Comparison of ENCODE assay signal across 8 cellular contexts in the genomic region with DNA sequence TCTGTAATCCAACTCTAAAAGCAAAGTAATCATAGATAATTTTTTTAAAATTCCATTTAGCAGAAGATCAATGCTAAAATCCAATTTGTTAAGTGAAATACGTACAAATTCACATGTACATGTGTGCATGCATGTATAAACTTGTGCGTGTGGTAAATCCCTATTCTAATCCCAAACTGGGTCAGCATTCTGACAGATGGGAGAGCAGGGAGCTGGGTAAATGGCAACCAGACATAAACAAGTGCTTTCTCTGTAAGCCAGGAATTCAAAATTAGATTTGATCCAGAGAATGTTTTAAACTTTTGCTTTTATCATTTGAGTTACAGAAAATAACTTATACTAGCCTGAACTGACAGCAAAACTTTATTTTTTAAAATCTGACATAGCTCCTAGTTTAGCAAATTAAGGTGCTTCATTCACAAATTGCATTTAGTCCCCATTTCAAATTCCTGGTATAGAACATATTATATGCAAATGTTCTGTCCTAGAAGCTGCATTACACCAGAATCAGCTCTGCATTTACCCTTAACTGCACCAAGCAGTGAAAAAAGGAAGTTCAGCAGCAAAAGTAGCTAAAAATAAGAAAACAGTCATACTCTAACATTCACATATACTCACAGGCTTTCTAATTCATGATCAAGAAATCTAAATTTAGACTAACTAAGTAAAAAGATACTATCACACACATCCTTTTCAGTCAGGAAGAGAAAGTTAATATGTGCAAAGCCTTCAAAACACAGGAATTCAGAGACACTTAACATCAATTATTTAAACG. TPM values are rescaled to one million over a fixed set of nuclear protein-coding genes. Genes with fewer than 3 reads are reported as not detected.
DNase-seq lines count a peak whose midpoint lies in the region; ATAC-seq and TF ChIP-seq lines count a peak whose summit lies in the region.

No MANE protein-coding gene starts in this region.

- peak overlapping the region; percentile 3 for H3K27ac Mint-ChIP-seq in glutamatergic neuron (ENCODE audit: unreplicated experiment)

- peak; percentile 25 to 39 for DNase-seq in NCI-H526 (lab: John Stamatoyannopoulos, UW)
- no peak for DNase-seq in glutamatergic neuron
- DNase-seq in D341Med (ENCODE audit: low spot score), result no peak
- no peak for DNase-seq in omental fat pad (ENCODE audit: low spot score)
- no peak for DNase-seq in COLO668 (lab: John Stamatoyannopoulos, UW; ENCODE audit: unreplicated experiment)
- no peak for DNase-seq in NCI-H146 (lab: John Stamatoyannopoulos, UW)

- H3K27me3 Mint-ChIP-seq in glutamatergic neuron (ENCODE audit: unreplicated experiment), result no peaks in the 10 kb centered on the region

- H3K4me3 Mint-ChIP-seq in glutamatergic neuron (ENCODE audit: unreplicated experiment), result no peak overlapping the region

- ATAC-seq in GM18873 (IDR thresholded peaks at IDR 0.05; ENCODE audit: low FRiP score, unreplicated experiment), result peak; percentile 93
- peak; percentile 96 for ATAC-seq in HG02642 (IDR thresholded peaks at IDR 0.05; ENCODE audit: poor library complexity, unreplicated experiment)
- no peak for ATAC-seq in omental fat pad (ENCODE audit: low FRiP score)

- H3K4me1 Mint-ChIP-seq in glutamatergic neuron (ENCODE audit: low read depth, unreplicated experiment), result peaks cover 18% of the 10 kb centered on the region

- H3K9me3 Mint-ChIP-seq in glutamatergic neuron (ENCODE audit: unreplicated experiment), result no peaks in the 10 kb centered on the region

- no peak for TF ChIP-seq CTCF in glutamatergic neuron (IDR thresholded peaks at IDR 0.05; ENCODE audit: partially characterized antibody, unreplicated experiment)
- no peak for TF ChIP-seq CTCF in omental fat pad (IDR thresholded peaks at IDR 0.05)

- no peaks in the 10 kb centered on the region for H3K36me3 Mint-ChIP-seq in glutamatergic neuron (ENCODE audit: unreplicated experiment)

RNA-seq across cellular contexts. Expression of a gene that starts 32.6 kb away (rescaled TPM):
- total RNA-seq in glutamatergic neuron (ENCODE audit: unreplicated experiment) (21.3 TPM), omental fat pad (10 to 100 TPM; 23.0 to 35.8 (median 24.1) TPM)

Comparison
In these comparisons a context has a peak if more than half of its experiments do, and no peak if none do; other contexts are left out.
1. DNase-seq: peak in NCI-H526 (2 of 2); none in glutamatergic neuron (single experiment), D341Med (single experiment), omental fat pad (single experiment), COLO668 (single experiment) and NCI-H146 (single experiment).